In genomic region chr12:49037947-49038237, GRCh38 we compare ENCODE assay signal across 27 cellular contexts. TPM values are rescaled to one million over a fixed set of nuclear protein-coding genes. Genes with fewer than 3 reads are reported as not detected.
"Had no signal": no experiment of that assay in that cellular context is flagged by ENCODE, and none has a peak within 500 bp of the region (broad histone marks: within the 10 kb centered on the region; RNA-seq: fewer than 3 reads in every experiment).

No MANE protein-coding gene starts in this region.

- H3K27ac ChIP-seq: epithelial cell of prostate, esophagus squamous epithelium, heart right ventricle, left ventricle myocardium inferior, pancreas, prostate gland, thyroid gland, upper lobe of right lung had no signal

- ATAC-seq: activated T-cell treated with anti-CD3 and anti-CD28 coated beads, Interleukin-2, amount 50 U/mL, for 72 hours; pancreas; stimulated activated memory B cell treated with anti-CD40 and anti-IgM and Interleukin-4, amounts not matched to agents 10 μg/mL and 1 μg/mL and 100 μg/mL, for 72 hours; stimulated activated naive CD8-positive, alpha-beta T cell treated with anti-CD3 and anti-CD28 coated beads, Interleukin-15, amount 100 ng/mL, for 72 hours; upper lobe of right lung had no signal

- H3K9me3 ChIP-seq: esophagus squamous epithelium, heart right ventricle, left ventricle myocardium inferior, pancreas, prostate gland, thyroid gland, upper lobe of right lung had no signal

- H3K4me2 ChIP-seq: smooth muscle cell had no signal

- FAIRE-seq: colon, pancreas had no signal

- H3K4me3 ChIP-seq: esophagus squamous epithelium, heart right ventricle, left ventricle myocardium inferior, pancreas, prostate gland, smooth muscle cell, thyroid gland, upper lobe of right lung had no signal

- H3K27me3 ChIP-seq: esophagus squamous epithelium, heart right ventricle, pancreas, thyroid gland, upper lobe of right lung had no signal

- DNase-seq: activated CD4-positive, alpha-beta T cell treated with anti-CD3 and anti-CD28 coated beads for 4 hours; activated CD4-positive, alpha-beta T cell treated with anti-CD3 and anti-CD28 coated beads, Interleukin-2, amount 50 U/mL, for 4 hours; activated naive CD4-positive, alpha-beta T cell treated with Interleukin-2 at 50 U/mL for 16 hours; activated T-cell treated with anti-CD3 and anti-CD28 coated beads for 4 hours; activated T-cell treated with anti-CD3 and anti-CD28 coated beads, Interleukin-2, amount 50 U/mL, for 72 hours; anterior cingulate cortex; dermis blood vessel endothelial cell; effector CD4-positive, alpha-beta T cell; esophagus squamous epithelium; foreskin melanocyte; left ventricle myocardium inferior; retina; stimulated activated CD4-positive, alpha-beta T cell treated with anti-CD3 and anti-CD28 coated beads, Interleukin-1b, Interleukin-23, amount 100 ng/mL, for 48 hours; stimulated activated CD4-positive, alpha-beta T cell treated with anti-CD3 and anti-CD28 coated beads, Interleukin-4, amount 100 ng/mL, for 4 hours; stimulated activated CD8-positive, alpha-beta memory T cell treated with anti-CD3 and anti-CD28 coated beads, Interleukin-4, amount 100 ng/mL, for 48 hours; stimulated activated naive CD8-positive, alpha-beta T cell treated with anti-CD3 and anti-CD28 coated beads, Interleukin-15, amount 100 ng/mL, for 72 hours; thyroid gland had no signal

- H3K4me1 ChIP-seq: esophagus squamous epithelium, pancreas, prostate gland, thyroid gland, upper lobe of right lung had no signal

RNA-seq across cellular contexts. Expression of gene RHEBL1, which starts 31.9 kb away (rescaled TPM):
- total RNA-seq: left ventricle myocardium inferior had no signal

RNA-seq across cellular contexts. Expression of gene DDN, which starts 38.7 kb away (rescaled TPM):
- total RNA-seq: lung microvascular endothelial cell, upper lobe of right lung had no signal

RNA-seq across cellular contexts. Expression of gene DHH, which starts 56.7 kb away (rescaled TPM):
- total RNA-seq: T-helper 1 cell treated with Interleukin-12 subunit alpha and Interleukin-12 subunit beta and Interleukin-4 antibody, amounts not matched to agents 30 ng/mL and 1 ng/mL, for 36 hours had no signal
- polyA plus RNA-seq: smooth muscle cell had no signal
